Comparison of ENCODE assay signal across 2 cellular contexts in the genomic region with DNA sequence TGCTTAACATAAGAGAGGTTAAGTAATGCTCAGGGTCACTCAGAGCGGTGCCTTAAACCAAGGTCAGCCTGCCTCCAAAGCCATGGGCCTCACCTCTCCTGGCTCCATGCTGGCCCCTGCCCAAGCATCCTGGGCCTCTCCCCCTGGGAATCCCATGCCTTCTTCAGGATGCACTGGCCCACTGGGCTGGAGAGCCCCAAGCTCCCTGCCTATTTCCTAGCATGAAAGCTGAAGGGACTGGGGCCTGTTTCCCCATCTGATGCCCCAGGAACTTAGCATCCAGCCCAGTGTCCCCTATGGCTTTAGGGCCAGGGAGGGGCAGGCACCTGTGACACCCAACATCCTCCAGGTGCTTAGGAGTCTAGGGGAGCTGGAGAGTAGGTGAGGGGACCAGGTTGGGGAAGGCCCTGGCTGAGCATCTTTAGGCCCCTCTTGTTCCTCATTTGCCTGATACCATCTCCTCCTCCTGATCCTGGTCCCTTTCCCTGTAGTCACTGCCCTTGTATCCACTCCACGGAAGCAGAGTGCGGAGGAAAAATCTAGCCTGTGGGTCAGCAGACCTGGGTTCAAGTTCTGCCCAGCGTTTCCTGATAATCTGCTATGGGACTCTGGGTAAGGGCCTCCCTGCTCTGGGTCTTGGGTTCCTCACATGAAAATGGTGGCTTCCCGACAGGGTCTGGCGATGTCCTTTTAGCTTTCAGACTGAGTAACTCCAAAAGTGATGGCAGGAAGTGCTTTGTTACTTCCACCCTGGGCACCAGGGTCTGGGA.
TF ChIP-seq lines count a peak whose summit lies in the region.

No MANE protein-coding gene starts in this region.

TF ChIP-seq in HCT116, 20 proteins besides CTCF, POLR2A, EP300 and RAD21:
- no peak for TF ChIP-seq JUND (IDR thresholded peaks at IDR 0.05)

TF ChIP-seq in GM12878, 131 proteins besides CTCF, POLR2A, EP300 and RAD21:
- TF ChIP-seq FOXK2 (IDR thresholded peaks at IDR 0.05) (no peak), POLR2AphosphoS5 (IDR thresholded peaks at IDR 0.05; ENCODE audit: low read length) (peak; percentile 50)
